ENCODE assay signal across 1 cellular context in the genomic region with DNA sequence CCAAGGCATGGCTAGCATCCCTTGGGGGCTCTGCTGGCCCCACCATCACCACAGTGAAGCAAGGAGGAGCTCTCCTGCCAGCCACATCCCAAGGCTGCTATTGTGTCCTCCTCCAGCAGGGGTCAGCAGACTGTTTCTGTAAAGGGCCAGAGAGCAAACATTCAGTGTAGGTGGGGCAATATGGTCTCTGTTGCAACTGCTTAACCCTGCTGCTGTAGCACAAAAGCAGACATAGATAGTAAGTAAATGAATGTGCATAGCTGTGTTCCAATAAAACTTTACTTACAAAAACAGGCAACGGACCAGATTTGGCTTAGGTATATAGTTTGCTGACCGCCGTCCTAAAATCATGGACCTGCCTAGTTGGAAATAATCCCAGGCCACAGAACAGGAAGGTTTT.
TF ChIP-seq lines count a peak whose summit lies in the region.

No MANE protein-coding gene starts in this region.

TF ChIP-seq in IMR-90, 13 proteins besides CTCF, POLR2A, EP300 and RAD21 (continued from another document):
- TF ChIP-seq, protein P1, sequence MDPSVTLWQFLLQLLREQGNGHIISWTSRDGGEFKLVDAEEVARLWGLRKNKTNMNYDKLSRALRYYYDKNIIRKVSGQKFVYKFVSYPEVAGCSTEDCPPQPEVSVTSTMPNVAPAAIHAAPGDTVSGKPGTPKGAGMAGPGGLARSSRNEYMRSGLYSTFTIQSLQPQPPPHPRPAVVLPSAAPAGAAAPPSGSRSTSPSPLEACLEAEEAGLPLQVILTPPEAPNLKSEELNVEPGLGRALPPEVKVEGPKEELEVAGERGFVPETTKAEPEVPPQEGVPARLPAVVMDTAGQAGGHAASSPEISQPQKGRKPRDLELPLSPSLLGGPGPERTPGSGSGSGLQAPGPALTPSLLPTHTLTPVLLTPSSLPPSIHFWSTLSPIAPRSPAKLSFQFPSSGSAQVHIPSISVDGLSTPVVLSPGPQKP (IDR thresholded peaks at IDR 0.05; ENCODE audit: borderline replicate concordance, low read depth, low read length): no peak
- TF ChIP-seq CEBPB (IDR thresholded peaks at IDR 0.05; ENCODE audit: low read depth, low read length): peak; percentile 92
- no peak for TF ChIP-seq MAFK (IDR thresholded peaks at IDR 0.05; ENCODE audit: low read depth, low read length)
- TF ChIP-seq SMC3 (IDR thresholded peaks at IDR 0.05; ENCODE audit: low read depth, low read length): peak; percentile 61
